ENCODE assay signal across 1 cellular context in the genomic region with DNA sequence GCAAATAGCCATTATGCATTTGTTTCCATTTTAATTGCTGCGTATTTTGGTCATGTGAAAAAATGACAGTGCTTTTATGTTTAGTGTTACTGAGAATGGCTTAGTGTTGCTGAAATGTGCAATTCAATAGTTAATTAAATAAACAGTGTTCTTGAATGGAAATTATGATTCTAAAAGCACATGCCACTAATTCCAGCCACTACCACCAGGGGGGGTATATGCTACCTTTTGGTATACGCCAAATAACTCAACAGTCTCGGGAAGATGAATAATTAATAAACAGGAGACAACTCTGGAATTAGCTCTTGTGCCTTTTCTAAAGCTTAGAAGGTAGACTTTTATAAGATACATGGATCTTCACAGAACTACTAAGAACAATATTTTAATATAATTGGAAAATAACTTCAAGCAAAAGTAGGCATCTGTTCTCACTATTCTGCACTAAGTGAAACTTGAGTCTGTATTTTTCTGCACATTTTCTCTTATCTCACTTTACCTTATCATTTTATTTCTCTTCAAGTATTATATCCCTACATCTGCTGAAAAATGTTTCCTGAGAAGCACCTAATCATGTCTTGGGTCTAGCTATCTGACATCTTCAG.
TF ChIP-seq lines count a peak whose summit lies in the region.

No MANE protein-coding gene starts in this region.

TF ChIP-seq in GM12878, 131 proteins besides CTCF, POLR2A, EP300 and RAD21 (continued from another document):
- TF ChIP-seq, protein P1, sequence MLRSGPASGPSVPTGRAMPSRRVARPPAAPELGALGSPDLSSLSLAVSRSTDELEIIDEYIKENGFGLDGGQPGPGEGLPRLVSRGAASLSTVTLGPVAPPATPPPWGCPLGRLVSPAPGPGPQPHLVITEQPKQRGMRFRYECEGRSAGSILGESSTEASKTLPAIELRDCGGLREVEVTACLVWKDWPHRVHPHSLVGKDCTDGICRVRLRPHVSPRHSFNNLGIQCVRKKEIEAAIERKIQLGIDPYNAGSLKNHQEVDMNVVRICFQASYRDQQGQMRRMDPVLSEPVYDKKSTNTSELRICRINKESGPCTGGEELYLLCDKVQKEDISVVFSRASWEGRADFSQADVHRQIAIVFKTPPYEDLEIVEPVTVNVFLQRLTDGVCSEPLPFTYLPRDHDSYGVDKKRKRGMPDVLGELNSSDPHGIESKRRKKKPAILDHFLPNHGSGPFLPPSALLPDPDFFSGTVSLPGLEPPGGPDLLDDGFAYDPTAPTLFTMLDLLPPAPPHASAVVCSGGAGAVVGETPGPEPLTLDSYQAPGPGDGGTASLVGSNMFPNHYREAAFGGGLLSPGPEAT (IDR thresholded peaks at IDR 0.05; ENCODE audit: low read depth): no peak
TF ChIP-seq in GM12878: peak in this region for 1.
